8 cellular contexts compared by ENCODE assay signal in genomic region chr4:105708376-105709080, GRCh38.
DNase-seq lines count a peak whose midpoint lies in the region; ATAC-seq lines count a peak whose summit lies in the region.

GSTCD (plus strand) TSS chr4:105708784; CDS start chr4:105717614, 8,830 bp downstream.
INTS12 (minus strand) TSS chr4:105708689; CDS start chr4:105700005, 8,684 bp downstream.

- H3K36me3 Mint-ChIP-seq in central memory CD8-positive, alpha-beta T cell (ENCODE audit: insufficient read depth), result peaks cover 11% of the 10 kb centered on the region

- H3K9me3 Mint-ChIP-seq in central memory CD8-positive, alpha-beta T cell, result no peaks in the 10 kb centered on the region

- peaks cover 37% of the 10 kb centered on the region for H3K4me1 Mint-ChIP-seq in central memory CD8-positive, alpha-beta T cell

- H3K27me3 Mint-ChIP-seq in central memory CD8-positive, alpha-beta T cell, result no peaks in the 10 kb centered on the region

- peak; percentile 84 for ATAC-seq in GM19023 (IDR thresholded peaks at IDR 0.05; ENCODE audit: unreplicated experiment)
- peak; percentile 85 for ATAC-seq in HG03280 (IDR thresholded peaks at IDR 0.05; ENCODE audit: unreplicated experiment)
- ATAC-seq in central memory CD8-positive, alpha-beta T cell (replicated peaks; ENCODE audit: extremely low read depth, poor library complexity, severe bottlenecking), result peak; percentile 87

- DNase-seq in AG08396 (ENCODE audit: low spot score) (peak; percentile 90), NCI-H345 treated with DMSO at 0.1 percent for 48 hours (lab: John Stamatoyannopoulos, UW; ENCODE audit: unreplicated experiment) (peak; percentile 62), iris pigment epithelial cell (ENCODE audit: low read depth) (peak; percentile 94)
- DNase-seq in activated CD4-positive, CD25-positive, alpha-beta regulatory T cell treated with anti-CD3 and anti-CD28 coated beads, Interleukin-2, amount 50 U/mL, for 16 hours (ENCODE audit: low read depth, low spot score), result peak; percentile 80
- DNase-seq in central memory CD8-positive, alpha-beta T cell (ENCODE audit: low spot score in 2 of 2), result peak; percentile 83 to 85
- peak; percentile 82 to 84 for DNase-seq in stimulated activated CD4-positive, alpha-beta T cell treated with anti-CD3 and anti-CD28 coated beads, Interleukin-12 subunit alpha, Interleukin-12 subunit beta, amount 100 ng/mL, for 24 hours (ENCODE audit: low read depth in 2 of 2)

- peak within 1 kb of the TSS; percentile 95 for H3K27ac Mint-ChIP-seq in central memory CD8-positive, alpha-beta T cell (ENCODE audit: low read depth)

- peak within 1 kb of the TSS; percentile 95 for H3K4me3 Mint-ChIP-seq in central memory CD8-positive, alpha-beta T cell

Comparison
In these comparisons a context has a peak if more than half of its experiments do, and no peak if none do; other contexts are left out.
1. Peak in every context shown above with its lines: DNase-seq and ATAC-seq.